30 cellular contexts compared by ENCODE assay signal in the genomic region with DNA sequence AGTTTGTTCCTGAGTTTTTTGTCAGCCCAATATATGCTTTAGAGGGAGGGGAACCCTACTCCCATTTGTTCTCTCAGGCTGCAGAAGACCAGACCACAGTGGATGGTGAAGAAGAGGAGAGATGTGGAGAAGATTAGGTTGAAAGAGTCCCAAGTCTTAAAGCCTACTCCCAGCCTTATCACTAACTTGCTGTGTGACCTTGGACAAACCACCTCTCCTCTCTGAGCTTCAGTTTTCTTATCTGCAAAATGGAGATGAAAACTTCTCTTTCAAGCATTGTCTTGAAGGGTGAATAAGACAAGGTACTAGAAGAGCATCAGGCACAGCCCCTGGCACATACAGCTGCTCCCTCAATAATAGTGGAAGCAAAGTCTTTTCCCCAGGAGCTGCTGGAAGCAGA. TPM values are rescaled to one million over a fixed set of nuclear protein-coding genes. Genes with fewer than 3 reads are reported as not detected.
"Had no signal": no experiment of that assay in that cellular context is flagged by ENCODE, and none has a peak within 500 bp of the region (broad histone marks: within the 10 kb centered on the region; RNA-seq: fewer than 3 reads in every experiment).

No MANE protein-coding gene starts in this region.

- H3K27me3 ChIP-seq: ascending aorta, right lobe of liver, vagina had no signal

- H3K4me3 Mint-ChIP-seq: activated B cell treated with CpG ODN at 0.5 μM for 24 hours; activated CD8-positive, alpha-beta memory T cell treated with anti-CD3 and anti-CD28 coated beads, Interleukin-2, amount 10 ng/mL, durations not matched to agents 7 days and 5 days; activated CD8-positive, alpha-beta T cell treated with anti-CD3 and anti-CD28 coated beads, Interleukin-2, amount 10 ng/mL, durations not matched to agents 7 days and 5 days; activated naive CD4-positive, alpha-beta T cell treated with anti-CD3 and anti-CD28 coated beads, Interleukin-2, amount 10 ng/mL, durations not matched to agents 7 days and 5 days; activated naive CD8-positive, alpha-beta T cell treated with anti-CD3 and anti-CD28 coated beads, Interleukin-2, amount 10 ng/mL, durations not matched to agents 7 days and 5 days; effector memory CD8-positive, alpha-beta T cell; natural killer cell; stimulated activated effector memory CD8-positive, alpha-beta T cell treated with anti-CD3 and anti-CD28 coated beads, Interleukin-12 subunit alpha, Interleukin-12 subunit beta, amount 100 ng/mL, for 72 hours; T-helper 2 cell treated with Interferon-gamma antibody and Interleukin-4, amounts not matched to agents 5 μg/mL and 100 μg/mL, for 36 hours had no signal

- H3K36me3 Mint-ChIP-seq: activated CD8-positive, alpha-beta memory T cell treated with anti-CD3 and anti-CD28 coated beads, Interleukin-2, amount 10 ng/mL, durations not matched to agents 7 days and 5 days; activated naive CD4-positive, alpha-beta T cell treated with anti-CD3 and anti-CD28 coated beads, Interleukin-2, amount 10 ng/mL, durations not matched to agents 7 days and 5 days; activated naive CD8-positive, alpha-beta T cell treated with anti-CD3 and anti-CD28 coated beads, Interleukin-2, amount 10 ng/mL, durations not matched to agents 7 days and 5 days; brain; natural killer cell; stimulated activated effector memory CD8-positive, alpha-beta T cell treated with anti-CD3 and anti-CD28 coated beads, Interleukin-12 subunit alpha, Interleukin-12 subunit beta, amount 100 ng/mL, for 72 hours; type B pancreatic cell had no signal

- H3K9me3 ChIP-seq: ascending aorta, right lobe of liver, thoracic aorta, vagina had no signal

- H3K27ac ChIP-seq: ascending aorta, right lobe of liver, thoracic aorta, vagina had no signal

- ATAC-seq: natural killer cell, right lobe of liver had no signal

- H3K4me1 Mint-ChIP-seq: activated B cell treated with CpG ODN at 0.5 μM for 24 hours, natural killer cell had no signal

- H3K27ac Mint-ChIP-seq: activated B cell treated with CpG ODN at 0.5 μM for 24 hours; activated CD8-positive, alpha-beta memory T cell treated with anti-CD3 and anti-CD28 coated beads, Interleukin-2, amount 10 ng/mL, durations not matched to agents 7 days and 5 days; activated CD8-positive, alpha-beta T cell treated with anti-CD3 and anti-CD28 coated beads, Interleukin-2, amount 10 ng/mL, durations not matched to agents 7 days and 5 days; activated naive CD4-positive, alpha-beta T cell treated with anti-CD3 and anti-CD28 coated beads, Interleukin-2, amount 10 ng/mL, durations not matched to agents 7 days and 5 days; activated naive CD8-positive, alpha-beta T cell treated with anti-CD3 and anti-CD28 coated beads, Interleukin-2, amount 10 ng/mL, durations not matched to agents 7 days and 5 days; effector memory CD8-positive, alpha-beta T cell; natural killer cell; T-helper 2 cell treated with Interferon-gamma antibody and Interleukin-4, amounts not matched to agents 5 μg/mL and 100 μg/mL, for 36 hours had no signal

- H3K4me3 ChIP-seq: ascending aorta, right lobe of liver, thoracic aorta, vagina had no signal

- H3K4me1 ChIP-seq: ascending aorta, right lobe of liver, vagina had no signal

- DNase-seq: activated B cell treated with CpG ODN at 0.5 μM for 24 hours; activated CD4-positive, alpha-beta T cell treated with anti-CD3 and anti-CD28 coated beads, Interleukin-2, amount 50 U/mL, for 1 hour; activated effector memory CD4-positive, alpha-beta T cell treated with Interleukin-2 at 50 U/mL for 16 hours; activated naive CD4-positive, alpha-beta T cell treated with anti-CD3 and anti-CD28 coated beads, Interleukin-2, amount 10 ng/mL, durations not matched to agents 7 days and 5 days; activated naive CD8-positive, alpha-beta T cell treated with anti-CD3 and anti-CD28 coated beads, Interleukin-2, amount 10 ng/mL, durations not matched to agents 7 days and 5 days; cortex of kidney; effector memory CD8-positive, alpha-beta T cell; hippocampal formation; natural killer cell; right lobe of liver had no signal

- H3K36me3 ChIP-seq: ascending aorta, right lobe of liver, thoracic aorta, vagina had no signal

- H3K9me3 Mint-ChIP-seq: activated B cell treated with CpG ODN at 0.5 μM for 24 hours; activated naive CD4-positive, alpha-beta T cell treated with anti-CD3 and anti-CD28 coated beads, Interleukin-2, amount 10 ng/mL, durations not matched to agents 7 days and 5 days; activated naive CD8-positive, alpha-beta T cell treated with anti-CD3 and anti-CD28 coated beads, Interleukin-2, amount 10 ng/mL, durations not matched to agents 7 days and 5 days; activated T-cell treated with anti-CD3 and anti-CD28 coated beads, Interleukin-2, amount 50 U/mL, for 72 hours; effector memory CD8-positive, alpha-beta T cell; natural killer cell; stimulated activated effector memory CD8-positive, alpha-beta T cell treated with anti-CD3 and anti-CD28 coated beads, Interleukin-12 subunit alpha, Interleukin-12 subunit beta, amount 100 ng/mL, for 72 hours; stimulated activated naive CD8-positive, alpha-beta T cell treated with anti-CD3 and anti-CD28 coated beads, Interleukin-15, Interleukin-2, amounts not matched to agents 100 ng/mL and 50 ng/mL, for 24 hours; T-helper 2 cell treated with Interferon-gamma antibody and Interleukin-4, amounts not matched to agents 5 μg/mL and 100 μg/mL, for 36 hours; type B pancreatic cell had no signal

RNA-seq across cellular contexts. Expression of a gene that starts 15.1 kb away (rescaled TPM):
- total RNA-seq: activated B cell treated with CpG ODN at 0.5 μM for 24 hours; activated CD8-positive, alpha-beta T cell treated with anti-CD3 and anti-CD28 coated beads, Interleukin-2, amount 10 ng/mL, durations not matched to agents 7 days and 5 days; activated naive CD8-positive, alpha-beta T cell treated with anti-CD3 and anti-CD28 coated beads, Interleukin-2, amount 10 ng/mL, durations not matched to agents 7 days and 5 days; ascending aorta; chondrocyte; fibroblast of lung; fibroblast of villous mesenchyme; lower leg skin; natural killer cell; osteoblast; posterior vena cava; right lobe of liver; skeletal muscle tissue; subcutaneous adipose tissue; thoracic aorta; vagina had no signal
- polyA plus RNA-seq: esophagus, fibroblast of lung had no signal
